8 cellular contexts compared by ENCODE assay signal in the genomic region with DNA sequence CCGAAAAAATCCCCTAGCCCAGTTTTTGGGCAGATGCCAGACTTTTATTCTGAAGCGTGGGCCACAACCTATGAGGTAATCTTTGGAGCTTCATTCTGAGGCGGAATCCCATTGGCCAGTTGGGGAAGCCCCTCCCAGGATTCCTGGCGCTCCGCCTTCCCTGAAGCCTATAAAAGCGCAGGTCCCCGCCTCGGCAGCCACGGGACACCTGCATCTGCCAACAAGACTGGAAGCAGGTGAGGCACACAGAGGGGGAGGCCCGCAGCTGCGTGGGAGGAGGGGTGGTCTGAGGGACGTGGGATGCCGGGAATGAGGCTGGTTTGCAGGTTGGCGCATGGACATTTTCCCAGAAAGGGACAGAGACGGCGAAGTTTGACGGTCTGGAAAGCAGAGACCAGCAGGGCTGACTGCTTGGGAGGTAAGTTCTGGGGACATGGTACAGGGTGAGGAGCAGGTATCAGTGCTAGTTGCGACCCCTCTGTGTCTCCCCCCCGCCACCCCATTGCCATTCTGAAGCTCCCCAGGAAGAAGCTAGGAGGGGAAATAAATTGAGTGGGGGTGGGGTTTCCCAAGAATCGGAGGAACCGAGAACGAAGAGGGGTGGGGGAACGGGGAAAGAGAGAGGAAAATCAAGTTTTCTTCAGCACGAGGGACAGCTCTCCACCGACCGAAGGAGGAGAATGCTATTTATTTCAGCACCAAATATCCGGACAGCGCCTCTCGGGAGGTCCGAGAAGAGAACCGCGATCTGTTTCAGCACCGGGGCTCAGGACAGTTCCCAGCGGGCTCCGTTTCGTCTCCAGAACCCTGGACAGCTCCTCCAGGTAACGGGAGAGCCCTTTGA. TPM values are rescaled to one million over a fixed set of nuclear protein-coding genes. Genes with fewer than 3 reads are reported as not detected.
DNase-seq lines count a peak whose midpoint lies in the region; ATAC-seq, FAIRE-seq and TF ChIP-seq lines count a peak whose summit lies in the region.

No MANE protein-coding gene starts in this region.

- DNase-seq in activated gamma-delta T cell treated with Interleukin-2 at 50 U/mL for 16 hours = peak; percentile 73
- DNase-seq in activated gamma-delta T cell (lab: John Stamatoyannopoulos, UW) = no peak
- DNase-seq in NCI-H345 (lab: John Stamatoyannopoulos, UW) = peak; percentile 94
- DNase-seq in activated CD4-positive, alpha-beta T cell treated with anti-CD3 and anti-CD28 coated beads, Interleukin-2, amount 50 U/mL, for 24 hours (ENCODE audit: low read depth in 1 of 2, low spot score in 1 of 2) = peak; percentile 49 to 66
- DNase-seq in dermis blood vessel endothelial cell = peak; percentile 88
- peak; percentile 85 for DNase-seq in HepG2 (ENCODE audit: low spot score)
- peak; percentile 58 to 65 for DNase-seq in stimulated activated CD4-positive, alpha-beta T cell treated with anti-CD3 and anti-CD28 coated beads, Interleukin-4, amount 100 ng/mL, for 4 hours

- no peaks in the 10 kb centered on the region for H3K9me3 ChIP-seq in HepG2 (ENCODE audit: low read length)

- no peak overlapping the region for H3K27ac ChIP-seq in HepG2 (ENCODE audit: extremely low read length, insufficient read depth, low read length)

- no peak overlapping the region for H3K9ac ChIP-seq in HepG2 (ENCODE audit: insufficient read depth, low read depth, low read length)

- no peaks in the 10 kb centered on the region for H3K4me1 ChIP-seq in HepG2 (ENCODE audit: insufficient read depth, low read length)

- 20% methylated on average over 25 of the region's 37 CpGs for WGBS in HepG2 (ENCODE audit: low lambda C conversion rate)

- H3K27me3 ChIP-seq in HepG2 (ENCODE audit: control insufficient read depth in 1 of 2, insufficient read depth in 2 of 2, low read length in 2 of 2) = no peaks in the 10 kb centered on the region; a peak in 1 of 5 replicates

- TF ChIP-seq EP300 in HepG2 (IDR thresholded peaks at IDR 0.05; ENCODE audit: low read depth in 2 of 2, low read length in 2 of 2) (no peak; a peak in 1 of 4 replicates), HepG2 (CRISPR knock-in tag; IDR thresholded peaks at IDR 0.05; ENCODE audit: borderline replicate concordance) (peak; percentile 94)

- peak; percentile 68 for FAIRE-seq in HepG2 (lab: Jason Lieb, UNC)

- CTCF ChIA-PET in HepG2 (lab: Yijun Ruan, JAX; ENCODE audit: low intra/inter-chr PET ratio, low total read pairs) = no interaction called here

- intact Hi-C loops in HepG2 (cut with micrococcal nuclease; ENCODE audit: unreplicated experiment) = no loop called here

- no peaks in the 10 kb centered on the region for H3K79me2 ChIP-seq in HepG2 (ENCODE audit: insufficient read depth, low read length)

- no peak overlapping the region for H2AFZ ChIP-seq in HepG2 (ENCODE audit: low read length)

- ATAC-seq in HepG2 (peak; percentile 65), GM21737 (IDR thresholded peaks at IDR 0.05; ENCODE audit: unreplicated experiment) (no peak)

- no peaks in the 10 kb centered on the region for H3K36me3 ChIP-seq in HepG2 (replicated peaks in 1 of 2; ENCODE audit: control insufficient read depth in 1 of 2, insufficient read depth in 2 of 2, low read length in 2 of 2)

- peak; percentile 86 for TF ChIP-seq RAD21 in HepG2 (CRISPR knock-in tag; IDR thresholded peaks at IDR 0.05)

- peak; percentile 26 for TF ChIP-seq CTCF in HepG2 (CRISPR knock-in tag; IDR thresholded peaks at IDR 0.05)

- no TSS peak for BruUV-seq in HepG2 (replicated peaks; lab: Mats Ljungman, UMichigan)

- H3K4me3 ChIP-seq in HepG2 (replicated peaks in 1 of 3; ENCODE audit: insufficient read depth in 1 of 3, low read depth in 2 of 3, low read length in 3 of 3) = no peak overlapping the region

- no peak for TF ChIP-seq POLR2A in HepG2 (IDR thresholded peaks at IDR 0.05; ENCODE audit: insufficient read depth in 1 of 2, low read depth in 2 of 2, low read length in 2 of 2)

- in situ Hi-C loops in HepG2 (cut with HindIII; ENCODE audit: extremely low pct_ligation_motif_present, low pct_unique_long_range_greater_than_20kb) = no loop called here

- POLR2A ChIA-PET in HepG2 (lab: Yijun Ruan, JAX) = no interaction called here

- peaks cover 6% of the 10 kb centered on the region for H4K20me1 ChIP-seq in HepG2 (ENCODE audit: insufficient read depth, low read length)

- H3K4me2 ChIP-seq in HepG2 (ENCODE audit: low read depth, low read length) = no peak overlapping the region

TF ChIP-seq in HepG2, 621 proteins besides CTCF, POLR2A, EP300 and RAD21 (continues in another document):
- no peak for TF ChIP-seq BCLAF1 (IDR thresholded peaks at IDR 0.05)
- no peak for TF ChIP-seq POLR2AphosphoS2 (IDR thresholded peaks at IDR 0.05; ENCODE audit: low read depth, low read length)
- TF ChIP-seq ZNF570 (CRISPR knock-in tag; IDR thresholded peaks at IDR 0.05; ENCODE audit: borderline replicate concordance) = peak; percentile 100
- peak; percentile 100 for TF ChIP-seq CENPT (CRISPR knock-in tag; IDR thresholded peaks at IDR 0.05; ENCODE audit: low read depth)
- peak; percentile 100 for TF ChIP-seq ZNF792 (CRISPR knock-in tag; IDR thresholded peaks at IDR 0.05)

RNA-seq across cellular contexts. Expression of gene FEM1A, which starts 22.4 kb away (rescaled TPM):
- total RNA-seq in dermis blood vessel endothelial cell = 18.4 and 18.7 TPM in 2 replicates
- 10.8 and 11.6 TPM in 2 replicates for total RNA-seq in HepG2 (2016; rRNA removed; fragmentation: Illumina TruSeq; extraction: Trizol)
- total RNA-seq in HepG2 (2016; cell fraction: cytosol; rRNA removed; fragmentation: Illumina TruSeq; extraction: Trizol; ENCODE audit: low read depth) = 1.9 and 2.0 TPM in 2 replicates
- total RNA-seq in HepG2 (2016; cell fraction: insoluble cytoplasmic fraction; rRNA removed; fragmentation: Illumina TruSeq; extraction: Trizol) = 10.8 and 11.2 TPM in 2 replicates
- 8.3 and 9.0 TPM in 2 replicates for total RNA-seq in HepG2 (2016; cell fraction: membrane; rRNA removed; fragmentation: Illumina TruSeq; extraction: Trizol)
- total RNA-seq in HepG2 (2016; cell fraction: nucleus; rRNA removed; fragmentation: Illumina TruSeq; extraction: Trizol) = 6.7 and 7.8 TPM in 2 replicates
- 3.2 and 4.2 TPM in 2 replicates for polyA plus RNA-seq in HepG2 (2011; rRNA removed)
- polyA plus RNA-seq in HepG2 (2011; cell fraction: cytosol; rRNA removed) = 3.1 and 4.4 TPM in 2 replicates
- 3.3 and 4.8 TPM in 2 replicates for polyA plus RNA-seq in HepG2 (2011; cell fraction: nucleus; rRNA removed)
- 0.23 and 0.29 TPM in 2 replicates for polyA plus RNA-seq in HepG2 (2012)
- polyA plus RNA-seq in HepG2 (2016; cell fraction: cytosol; fragmentation: Illumina TruSeq; extraction: Trizol; ENCODE audit: low read depth) = 0.88 and 1.0 TPM in 2 replicates
- polyA plus RNA-seq in HepG2 (2016; cell fraction: insoluble cytoplasmic fraction; fragmentation: Illumina TruSeq; extraction: Trizol; ENCODE audit: low read depth) = 8.3 and 9.1 TPM in 2 replicates
- polyA plus RNA-seq in HepG2 (2016; cell fraction: membrane; fragmentation: Illumina TruSeq; extraction: Trizol; ENCODE audit: low read depth) = 4.1 and 4.3 TPM in 2 replicates
- 6.8 TPM in 2 replicates for polyA plus RNA-seq in HepG2 (2016; cell fraction: nucleus; fragmentation: Illumina TruSeq; extraction: Trizol; ENCODE audit: insufficient read depth, low read depth)
- 16.5 and 16.7 TPM in 2 replicates for polyA minus RNA-seq in HepG2 (2011; rRNA and poly(A)+ RNA removed; ENCODE audit: low replicate concordance)
- polyA minus RNA-seq in HepG2 (2011; cell fraction: cytosol; rRNA and poly(A)+ RNA removed) = 4.8 and 5.5 TPM in 2 replicates
- 6.6 and 7.5 TPM in 2 replicates for polyA minus RNA-seq in HepG2 (2011; cell fraction: nucleus; rRNA and poly(A)+ RNA removed)

RNA-seq across cellular contexts. Expression of gene DPP9, which starts 45.5 kb away (rescaled TPM):
- total RNA-seq in dermis blood vessel endothelial cell = 42.9 and 64.4 TPM in 2 replicates
- 25.8 and 26.6 TPM in 2 replicates for total RNA-seq in HepG2 (2016; rRNA removed; fragmentation: Illumina TruSeq; extraction: Trizol)
- total RNA-seq in HepG2 (2016; cell fraction: cytosol; rRNA removed; fragmentation: Illumina TruSeq; extraction: Trizol; ENCODE audit: low read depth) = 21.9 and 23.0 TPM in 2 replicates
- 19.7 and 28.0 TPM in 2 replicates for total RNA-seq in HepG2 (2016; cell fraction: insoluble cytoplasmic fraction; rRNA removed; fragmentation: Illumina TruSeq; extraction: Trizol)
- total RNA-seq in HepG2 (2016; cell fraction: membrane; rRNA removed; fragmentation: Illumina TruSeq; extraction: Trizol) = 28.4 and 28.6 TPM in 2 replicates
- total RNA-seq in HepG2 (2016; cell fraction: nucleus; rRNA removed; fragmentation: Illumina TruSeq; extraction: Trizol) = 19.7 and 23.4 TPM in 2 replicates
- 8.4 and 9.4 TPM in 2 replicates for polyA plus RNA-seq in HepG2 (2011; rRNA removed)
- polyA plus RNA-seq in HepG2 (2011; cell fraction: cytosol; rRNA removed) = 5.3 and 7.0 TPM in 2 replicates
- 33.2 and 42.2 TPM in 2 replicates for polyA plus RNA-seq in HepG2 (2011; cell fraction: nucleus; rRNA removed)
- polyA plus RNA-seq in HepG2 (2012) = 14.9 and 17.3 TPM in 2 replicates
- 11.8 and 12.3 TPM in 2 replicates for polyA plus RNA-seq in HepG2 (2016; cell fraction: cytosol; fragmentation: Illumina TruSeq; extraction: Trizol; ENCODE audit: low read depth)
- 26.8 and 38.6 TPM in 2 replicates for polyA plus RNA-seq in HepG2 (2016; cell fraction: insoluble cytoplasmic fraction; fragmentation: Illumina TruSeq; extraction: Trizol; ENCODE audit: low read depth)
- 22.3 and 23.5 TPM in 2 replicates for polyA plus RNA-seq in HepG2 (2016; cell fraction: membrane; fragmentation: Illumina TruSeq; extraction: Trizol; ENCODE audit: low read depth)
- 52.8 and 55.7 TPM in 2 replicates for polyA plus RNA-seq in HepG2 (2016; cell fraction: nucleus; fragmentation: Illumina TruSeq; extraction: Trizol; ENCODE audit: insufficient read depth, low read depth)
- polyA minus RNA-seq in HepG2 (2011; rRNA and poly(A)+ RNA removed; ENCODE audit: low replicate concordance) = 26.0 and 29.3 TPM in 2 replicates
- 10.0 and 10.8 TPM in 2 replicates for polyA minus RNA-seq in HepG2 (2011; cell fraction: cytosol; rRNA and poly(A)+ RNA removed)
- 25.8 and 26.7 TPM in 2 replicates for polyA minus RNA-seq in HepG2 (2011; cell fraction: nucleus; rRNA and poly(A)+ RNA removed)
